Comparison of ENCODE assay signal across 11 cellular contexts in the genomic region with DNA sequence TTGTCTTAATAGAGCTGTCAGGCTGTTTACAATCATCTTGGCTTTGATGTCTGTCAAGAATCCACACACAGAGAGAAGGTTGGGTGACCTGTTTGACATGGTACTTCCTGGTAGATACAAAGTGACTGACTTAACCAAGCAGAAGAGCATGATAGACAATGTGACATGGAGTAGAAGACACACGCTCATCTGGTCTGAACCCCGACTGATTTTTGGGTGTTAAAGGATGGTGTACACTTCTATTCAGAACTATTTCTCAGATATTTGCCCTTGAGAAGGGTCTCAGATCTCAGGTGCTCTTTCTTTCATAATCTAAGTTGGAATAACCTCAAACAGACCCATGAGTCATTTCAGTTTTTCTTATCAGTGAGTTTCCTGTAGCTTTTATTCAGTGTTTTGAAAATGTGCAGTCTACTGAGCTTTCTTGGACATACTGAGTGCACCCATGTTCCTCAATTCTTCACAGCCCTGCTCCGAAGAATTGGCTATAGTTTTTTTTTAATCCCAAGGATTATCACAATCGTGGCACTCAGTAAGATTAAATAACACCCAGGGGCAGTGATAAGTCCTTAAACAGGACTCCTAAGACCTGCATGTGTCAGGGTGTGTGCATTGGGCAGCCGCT. TPM values are rescaled to one million over a fixed set of nuclear protein-coding genes. Genes with fewer than 3 reads are reported as not detected.
DNase-seq lines count a peak whose midpoint lies in the region; ATAC-seq, FAIRE-seq and TF ChIP-seq lines count a peak whose summit lies in the region.
"Had no signal": no experiment of that assay in that cellular context is flagged by ENCODE, and none has a peak within 500 bp of the region (broad histone marks: within the 10 kb centered on the region; RNA-seq: fewer than 3 reads in every experiment).

No MANE protein-coding gene starts in this region.

- CTCF ChIA-PET in activated CD4-positive, alpha-beta T cell treated with anti-CD3 and anti-CD28 coated beads, Interleukin-2, amount 10 ng/mL, durations not matched to agents 7 days and 5 days (lab: Charles Lee): interaction anchor here (0.7 kb wide), 1 partner anchor 219 kb away, joined by 5 read pairs; no protein-coding TSS in a partner anchor

- H3K9me2 ChIP-seq in GM23248 (ENCODE audit: insufficient read depth): no peaks in the 10 kb centered on the region

- H3K9ac ChIP-seq in GM23248: no peak overlapping the region

- no peaks in the 10 kb centered on the region for H4K20me1 ChIP-seq in GM23248 (ENCODE audit: insufficient read depth)

- DNase-seq in bronchial epithelial cell (ENCODE audit: low read depth): peak; percentile 7
- no peak for DNase-seq in activated CD4-positive, alpha-beta T cell treated with anti-CD3 and anti-CD28 coated beads, Interleukin-2, amount 10 ng/mL, durations not matched to agents 7 days and 5 days
- no peak for DNase-seq in AG08395 (ENCODE audit: low spot score)
- no peak for DNase-seq in GM23248
- DNase-seq: Calu3, mesendoderm had no signal

- peaks cover 20% of the 10 kb centered on the region for H3K4me1 Mint-ChIP-seq in activated CD4-positive, alpha-beta T cell treated with anti-CD3 and anti-CD28 coated beads, Interleukin-2, amount 10 ng/mL, durations not matched to agents 7 days and 5 days

- peaks cover 2% of the 10 kb centered on the region for H3K9me3 Mint-ChIP-seq in activated CD4-positive, alpha-beta T cell treated with anti-CD3 and anti-CD28 coated beads, Interleukin-2, amount 10 ng/mL, durations not matched to agents 7 days and 5 days
- H3K9me3 Mint-ChIP-seq: brain had no signal

- H3K27ac Mint-ChIP-seq in activated CD4-positive, alpha-beta T cell treated with anti-CD3 and anti-CD28 coated beads, Interleukin-2, amount 10 ng/mL, durations not matched to agents 7 days and 5 days: no peak overlapping the region

- H3K27me3 ChIP-seq in bronchial epithelial cell (ENCODE audit: control insufficient read depth, insufficient read depth, low read length) (no peaks in the 10 kb centered on the region), GM23248 (replicated peaks; ENCODE audit: insufficient read depth) (no peaks in the 10 kb centered on the region)

- no peak overlapping the region for H2AFZ ChIP-seq in GM23248

- H3K36me3 ChIP-seq in bronchial epithelial cell (ENCODE audit: control insufficient read depth, insufficient read depth, low read length) (no peaks in the 10 kb centered on the region), GM23248 (ENCODE audit: low read depth) (no peaks in the 10 kb centered on the region)

- no peaks in the 10 kb centered on the region for H3K36me3 Mint-ChIP-seq in activated CD4-positive, alpha-beta T cell treated with anti-CD3 and anti-CD28 coated beads, Interleukin-2, amount 10 ng/mL, durations not matched to agents 7 days and 5 days (ENCODE audit: low read depth)
- H3K36me3 Mint-ChIP-seq: brain had no signal

- H3K4me2 ChIP-seq in GM23248 (ENCODE audit: unreplicated experiment): no peak overlapping the region

- in situ Hi-C loops in GM23248 (cut with MboI): no loop called here

- no peak for TF ChIP-seq CTCF in bronchial epithelial cell (IDR thresholded peaks at IDR 0.05; ENCODE audit: insufficient read depth, low read length, severe bottlenecking)

- no peak overlapping the region for H3K27ac ChIP-seq in GM23248

- H3K27me3 Mint-ChIP-seq in activated CD4-positive, alpha-beta T cell treated with anti-CD3 and anti-CD28 coated beads, Interleukin-2, amount 10 ng/mL, durations not matched to agents 7 days and 5 days: peaks cover 17% of the 10 kb centered on the region

- no peaks in the 10 kb centered on the region for H3K9me3 ChIP-seq in GM23248 (ENCODE audit: low read depth)

- WGBS in GM23248 (ENCODE audit: low coverage in 1 of 2, low lambda C conversion rate in 2 of 2, missing lambda C conversion rate in 2 of 2), 2 experiments: 27 to 31% methylated on average over 5 of the region's 5 CpGs

- no peak for FAIRE-seq in bronchial epithelial cell (lab: Jason Lieb, UNC)

- H3K79me2 ChIP-seq in GM23248 (ENCODE audit: insufficient read depth): no peaks in the 10 kb centered on the region

- H3K4me3 ChIP-seq in bronchial epithelial cell (ENCODE audit: low read depth, low read length): no peak overlapping the region
- H3K4me3 ChIP-seq in GM23248: no peak overlapping the region

- H3K4me1 ChIP-seq in GM23248 (ENCODE audit: insufficient read depth): no peaks in the 10 kb centered on the region

- H3F3A ChIP-seq in GM23248 (ENCODE audit: insufficient read depth): no peaks in the 10 kb centered on the region

- H3K4me3 Mint-ChIP-seq in activated CD4-positive, alpha-beta T cell treated with anti-CD3 and anti-CD28 coated beads, Interleukin-2, amount 10 ng/mL, durations not matched to agents 7 days and 5 days: no peak overlapping the region
- H3K4me3 Mint-ChIP-seq: brain had no signal

- ATAC-seq in GM18858 (IDR thresholded peaks at IDR 0.05; ENCODE audit: unreplicated experiment) (peak; percentile 88), GM21515 (IDR thresholded peaks at IDR 0.05; ENCODE audit: unreplicated experiment) (peak; percentile 73), HG03108 (IDR thresholded peaks at IDR 0.05; ENCODE audit: unreplicated experiment) (peak; percentile 81), esophagus mucosa (no peak)

- POLR2A ChIA-PET in activated CD4-positive, alpha-beta T cell treated with anti-CD3 and anti-CD28 coated beads, Interleukin-2, amount 10 ng/mL, durations not matched to agents 7 days and 5 days (lab: Charles Lee): interaction anchor here (0.7 kb wide), 1 partner anchor 1431 kb away, joined by 5 read pairs; no protein-coding TSS in a partner anchor

RNA-seq across cellular contexts. Expression of gene NXPH1, which starts 46.4 kb away (rescaled TPM):
- not detected in 2 replicates for total RNA-seq in bronchial epithelial cell
- not detected for total RNA-seq in activated CD4-positive, alpha-beta T cell treated with anti-CD3 and anti-CD28 coated beads, Interleukin-2, amount 10 ng/mL, durations not matched to agents 7 days and 5 days
- not detected for total RNA-seq in esophagus mucosa
- not detected in 2 replicates for total RNA-seq in GM23248 (2014; rRNA removed; shearing (Covaris generic))
- polyA plus RNA-seq in GM23248 (2016; fragmentation: Nextera tagmentation; extraction: Ambion mirVana): not detected in 2 replicates
- total RNA-seq: Calu3 had no signal
